ENCODE assay signal across 8 cellular contexts in the genomic region with DNA sequence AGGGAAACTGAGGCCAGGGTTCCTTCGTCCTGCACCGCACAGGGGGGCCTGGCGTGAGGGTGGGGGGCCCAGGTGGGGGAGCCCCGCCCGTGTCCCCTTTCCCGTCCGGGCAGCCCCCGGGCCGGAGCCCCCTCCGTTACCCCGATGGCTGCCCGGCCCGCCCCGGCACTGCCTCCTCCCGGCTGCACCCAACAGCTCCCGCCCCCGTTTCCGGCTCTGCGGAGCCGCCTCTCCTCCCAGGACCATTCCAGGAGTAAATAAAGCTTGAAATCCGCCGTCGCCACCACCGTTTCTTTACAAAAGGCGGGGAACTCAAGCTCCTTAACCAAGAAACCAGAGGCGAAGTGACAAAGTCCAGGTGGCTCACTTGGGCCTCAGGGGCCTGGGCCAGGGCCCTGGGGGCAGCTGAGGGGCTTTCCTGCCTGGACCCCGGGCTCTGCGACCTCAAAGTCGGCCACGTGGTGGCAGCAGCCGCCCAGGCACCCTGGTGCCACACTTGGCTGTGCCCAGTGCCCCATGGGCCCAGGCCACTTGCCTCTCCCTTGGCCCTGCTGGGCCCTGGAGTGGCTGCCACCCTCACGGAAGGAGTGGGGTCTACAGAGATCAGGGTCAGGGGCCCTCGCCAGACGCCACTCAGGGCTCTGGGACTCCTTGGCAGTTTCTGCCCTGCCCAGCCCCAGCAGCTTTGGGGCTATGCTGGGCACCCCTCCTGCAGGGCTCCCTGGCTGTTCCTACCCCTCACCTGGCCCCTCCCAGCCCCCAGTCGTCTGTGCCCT. TPM values are rescaled to one million over a fixed set of nuclear protein-coding genes. Genes with fewer than 3 reads are reported as not detected.
DNase-seq lines count a peak whose midpoint lies in the region; ATAC-seq, FAIRE-seq and TF ChIP-seq lines count a peak whose summit lies in the region.

No MANE protein-coding gene starts in this region.

- FAIRE-seq in GM12891 (lab: Jason Lieb, UNC) = peak; percentile 97

- intact Hi-C loops in sciatic nerve (cut with DNase I) = loop anchor here (2.0 kb wide), 1 partner anchor 186 kb away; no protein-coding TSS in a partner anchor

- peak overlapping the region; percentile 51 for H3K4me3 ChIP-seq in astrocyte of the cerebellum (ENCODE audit: low read depth, low read length)

- ATAC-seq in HG02798 (IDR thresholded peaks at IDR 0.05; ENCODE audit: poor library complexity, unreplicated experiment) (peak; percentile 61), sciatic nerve (peak; percentile 80)

- DNase-seq in GM12891 (ENCODE audit: insufficient read length, low spot score) (peak; percentile 94), NCI-H1436 (lab: John Stamatoyannopoulos, UW) (peak; percentile 72), T-helper 9 cell (peak; percentile 84), astrocyte of the cerebellum (ENCODE audit: low read depth) (no peak), hypothalamus (lab: John Stamatoyannopoulos, UW) (peak; percentile 53 to 92 (median 80)), sciatic nerve (ENCODE audit: low spot score) (peak; percentile 94), NCI-H2107 (lab: John Stamatoyannopoulos, UW) (no peak)

- in situ Hi-C loops in astrocyte of the cerebellum (cut with HindIII; ENCODE audit: low sequenced_read_pairs) = loop anchor here (5.0 to 10.0 kb wide), 5 partner anchors 80 to 1230 kb away; no protein-coding TSS in a partner anchor

- no peak; the same call in 1 of the 2 replicates for TF ChIP-seq POLR2A in GM12891 (IDR thresholded peaks at IDR 0.05; ENCODE audit: low read depth, low read length)

- peak; percentile 86 for TF ChIP-seq CTCF in astrocyte of the cerebellum (IDR thresholded peaks at IDR 0.05; ENCODE audit: low read depth, low read length, missing control alignments)

TF ChIP-seq in GM12891, 5 proteins besides CTCF, POLR2A, EP300 and RAD21:
- TF ChIP-seq TAF1 (IDR thresholded peaks at IDR 0.05; ENCODE audit: low read depth, low read length) (no peak), PAX5 (IDR thresholded peaks at IDR 0.05; ENCODE audit: insufficient read depth, low read length, severe bottlenecking) (no peak), POLR2AphosphoS5 (IDR thresholded peaks at IDR 0.05; ENCODE audit: low read depth, low read length) (no peak; the same call in 1 of the 2 replicates), POU2F2 (IDR thresholded peaks at IDR 0.05; ENCODE audit: low read depth, low read length) (0 out of 2 replicates have a peak, but pooled peaks have one; percentile 25), SPI1 (IDR thresholded peaks at IDR 0.05; ENCODE audit: low read depth, low read length) (no peak)

RNA-seq across cellular contexts. Expression of a gene that starts 0.5 kb away (rescaled TPM):
- 47.2 TPM for polyA plus RNA-seq in GM12891 (2012; ENCODE audit: low read depth, missing spikeins)
- 43.0 TPM for total RNA-seq in sciatic nerve

RNA-seq across cellular contexts. Expression of a gene that starts 33.0 kb away (rescaled TPM):
- polyA plus RNA-seq in GM12891 (2012; ENCODE audit: low read depth, missing spikeins) = 3.2 TPM
- total RNA-seq in sciatic nerve = 108 TPM

Comparison
In these comparisons a context has a peak if more than half of its experiments do, and no peak if none do; other contexts are left out.
1. DNase-seq: peak in GM12891 (single experiment), NCI-H1436 (single experiment), T-helper 9 cell (single experiment), hypothalamus (51 of 51) and sciatic nerve (single experiment); none in astrocyte of the cerebellum (single experiment) and NCI-H2107 (single experiment).